15 cellular contexts compared by ENCODE assay signal in the genomic region with DNA sequence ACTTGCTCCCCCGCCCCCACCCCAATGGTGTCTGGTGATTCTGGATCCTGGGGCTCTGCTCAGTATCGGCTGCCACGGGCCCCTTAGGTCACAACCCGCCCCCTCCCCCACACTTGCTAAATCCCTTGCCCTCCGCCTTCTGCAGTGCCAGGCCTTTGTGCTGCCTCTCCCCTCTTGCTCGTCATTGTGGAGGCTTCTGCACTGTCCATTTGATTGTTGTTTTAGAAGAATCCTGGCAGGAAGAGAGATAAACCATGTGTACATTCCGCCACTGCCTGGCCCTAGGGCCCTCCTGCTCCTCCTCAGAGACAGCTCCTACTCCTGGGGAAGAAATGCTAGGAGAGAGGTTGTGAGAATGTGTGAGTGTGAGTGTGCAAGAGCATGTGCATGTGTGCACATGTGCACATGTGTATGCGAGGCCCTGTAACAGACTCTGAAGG. TPM values are rescaled to one million over a fixed set of nuclear protein-coding genes. Genes with fewer than 3 reads are reported as not detected.
DNase-seq lines count a peak whose midpoint lies in the region; ATAC-seq and TF ChIP-seq lines count a peak whose summit lies in the region.
"Had no signal": no experiment of that assay in that cellular context is flagged by ENCODE, and none has a peak within 500 bp of the region (broad histone marks: within the 10 kb centered on the region; RNA-seq: fewer than 3 reads in every experiment).

No MANE protein-coding gene starts in this region.

- H3K9me3 ChIP-seq in ectodermal cell (ENCODE audit: control insufficient read depth, low read length), result no peaks in the 10 kb centered on the region
- no peaks in the 10 kb centered on the region for H3K9me3 ChIP-seq in mucosa of descending colon
- H3K9me3 ChIP-seq in transverse colon, result no peaks in the 10 kb centered on the region

- no peak for TF ChIP-seq EP300 in transverse colon (IDR thresholded peaks at IDR 0.05; ENCODE audit: low read depth)

- no peak for TF ChIP-seq POLR2A in transverse colon (IDR thresholded peaks at IDR 0.05)

- no peak for TF ChIP-seq CTCF in activated CD8-positive, alpha-beta T cell treated with anti-CD3 and anti-CD28 coated beads for 36 hours (IDR thresholded peaks at IDR 0.05)
- TF ChIP-seq CTCF in mucosa of descending colon (IDR thresholded peaks at IDR 0.05), result no peak
- no peak for TF ChIP-seq CTCF in transverse colon (IDR thresholded peaks at IDR 0.05)

- H3K4me1 Mint-ChIP-seq in activated CD8-positive, alpha-beta T cell treated with anti-CD3 and anti-CD28 coated beads, Interleukin-2, amount 10 ng/mL, durations not matched to agents 7 days and 5 days (ENCODE audit: low read depth), result peaks cover 21% of the 10 kb centered on the region
- H3K4me1 Mint-ChIP-seq in activated CD8-positive, alpha-beta T cell treated with anti-CD3 and anti-CD28 coated beads for 36 hours (ENCODE audit: low read depth), result peaks cover 27% of the 10 kb centered on the region
- peaks cover 4% of the 10 kb centered on the region for H3K4me1 Mint-ChIP-seq in T-helper 2 cell treated with Interferon-gamma antibody and Interleukin-4, amounts not matched to agents 5 μg/mL and 100 μg/mL, for 36 hours (ENCODE audit: low read depth)

- CTCF ChIA-PET in activated CD8-positive, alpha-beta T cell treated with anti-CD3 and anti-CD28 coated beads, Interleukin-2, amount 10 ng/mL, durations not matched to agents 7 days and 5 days (lab: Charles Lee), result no interaction called here
- CTCF ChIA-PET in activated CD8-positive, alpha-beta T cell treated with anti-CD3 and anti-CD28 coated beads for 36 hours (lab: Charles Lee), result interaction anchor here (0.8 to 1.1 kb wide), 3 partner anchors 10 to 115 kb away, joined by 3 to 4 read pairs (median 4); no protein-coding TSS in a partner anchor

- H3K36me3 ChIP-seq in ectodermal cell (ENCODE audit: control insufficient read depth, insufficient read depth, low read length), result no peaks in the 10 kb centered on the region
- H3K36me3 ChIP-seq in mucosa of descending colon (ENCODE audit: low read depth), result no peaks in the 10 kb centered on the region
- no peaks in the 10 kb centered on the region for H3K36me3 ChIP-seq in transverse colon

- WGBS in ectodermal cell, 2 experiments, result 47 to 53% methylated on average over 8 of the region's 8 CpGs
- WGBS in transverse colon (ENCODE audit: low coverage in 1 of 2), 2 donors, result 50 to 62% methylated on average over 1 to 8 of the region's 8 CpGs

- in situ Hi-C loops in transverse colon (cut with MboI; ENCODE audit: low pct_ligation_motif_present in 1 of 4, low pct_unique_long_range_greater_than_20kb in 1 of 4, low sequenced_read_pairs in 3 of 4), result loop anchor here in 1 of 4 donors (25.0 kb wide), 1 partner anchor 965 kb away; no protein-coding TSS in a partner anchor

- peaks cover 7% of the 10 kb centered on the region for H3K36me3 Mint-ChIP-seq in activated CD8-positive, alpha-beta T cell treated with anti-CD3 and anti-CD28 coated beads, Interleukin-2, amount 10 ng/mL, durations not matched to agents 7 days and 5 days (ENCODE audit: low read depth)
- no peaks in the 10 kb centered on the region for H3K36me3 Mint-ChIP-seq in activated CD8-positive, alpha-beta T cell treated with anti-CD3 and anti-CD28 coated beads for 36 hours (ENCODE audit: low read depth)
- H3K36me3 Mint-ChIP-seq in T-helper 2 cell treated with Interferon-gamma antibody and Interleukin-4, amounts not matched to agents 5 μg/mL and 100 μg/mL, for 36 hours (ENCODE audit: low read depth), result no peaks in the 10 kb centered on the region
- H3K36me3 Mint-ChIP-seq: CD4-positive, alpha-beta memory T cell had no signal

- no peak for DNase-seq in activated CD8-positive, alpha-beta T cell treated with anti-CD3 and anti-CD28 coated beads, Interleukin-2, amount 10 ng/mL, durations not matched to agents 7 days and 5 days
- DNase-seq in activated CD8-positive, alpha-beta T cell treated with anti-CD3 and anti-CD28 coated beads for 36 hours, result no peak
- DNase-seq in mucosa of descending colon (no peak), transverse colon (no peak), DMS114 treated with DMSO at 0.1 percent for 48 hours (lab: John Stamatoyannopoulos, UW; ENCODE audit: unreplicated experiment) (no peak)
- no peak for DNase-seq in T-helper 2 cell treated with Interferon-gamma antibody and Interleukin-4, amounts not matched to agents 5 μg/mL and 100 μg/mL, for 36 hours (ENCODE audit: low spot score)
- DNase-seq: activated CD4-positive, alpha-beta T cell treated with anti-CD3 and anti-CD28 coated beads, Interleukin-2, amount 50 U/mL, for 1 hour; activated T-cell treated with anti-CD3 and anti-CD28 coated beads, Interleukin-2, amount 50 U/mL, for 4 hours; CD4-positive, alpha-beta memory T cell; glutamatergic neuron; SHP77 treated with DMSO at 0.1 percent for 48 hours had no signal

- intact Hi-C loops in activated CD8-positive, alpha-beta T cell treated with anti-CD3 and anti-CD28 coated beads for 36 hours (cut with micrococcal nuclease), result no loop called here
- intact Hi-C loops in mucosa of descending colon (cut with DNase I, micrococcal nuclease) (no loop called here), transverse colon (cut with DNase I; ENCODE audit: low total_unique reads) (no loop called here)

- no peak for ATAC-seq in activated CD8-positive, alpha-beta T cell treated with anti-CD3 and anti-CD28 coated beads, Interleukin-2, amount 10 ng/mL, durations not matched to agents 7 days and 5 days
- ATAC-seq in activated CD8-positive, alpha-beta T cell treated with anti-CD3 and anti-CD28 coated beads for 36 hours, result no peak
- ATAC-seq in mucosa of descending colon (peak; percentile 22), HG03565 (IDR thresholded peaks at IDR 0.05; ENCODE audit: unreplicated experiment) (no peak)
- ATAC-seq: activated T-cell treated with anti-CD3 and anti-CD28 coated beads, Interleukin-2, amount 50 U/mL, for 4 hours; esophagus mucosa had no signal

- H3K27ac Mint-ChIP-seq in activated CD8-positive, alpha-beta T cell treated with anti-CD3 and anti-CD28 coated beads, Interleukin-2, amount 10 ng/mL, durations not matched to agents 7 days and 5 days, result peak overlapping the region; percentile 45
- H3K27ac Mint-ChIP-seq in activated CD8-positive, alpha-beta T cell treated with anti-CD3 and anti-CD28 coated beads for 36 hours, result no peak overlapping the region
- no peak overlapping the region for H3K27ac Mint-ChIP-seq in T-helper 2 cell treated with Interferon-gamma antibody and Interleukin-4, amounts not matched to agents 5 μg/mL and 100 μg/mL, for 36 hours

- no peaks in the 10 kb centered on the region for H3K9me3 Mint-ChIP-seq in activated CD8-positive, alpha-beta T cell treated with anti-CD3 and anti-CD28 coated beads, Interleukin-2, amount 10 ng/mL, durations not matched to agents 7 days and 5 days (ENCODE audit: insufficient read depth)
- no peaks in the 10 kb centered on the region for H3K9me3 Mint-ChIP-seq in activated CD8-positive, alpha-beta T cell treated with anti-CD3 and anti-CD28 coated beads for 36 hours
- H3K9me3 Mint-ChIP-seq in T-helper 2 cell treated with Interferon-gamma antibody and Interleukin-4, amounts not matched to agents 5 μg/mL and 100 μg/mL, for 36 hours, result no peaks in the 10 kb centered on the region
- H3K9me3 Mint-ChIP-seq: activated T-cell treated with anti-CD3 and anti-CD28 coated beads, Interleukin-2, amount 50 U/mL, for 4 hours; CD4-positive, alpha-beta memory T cell had no signal

- H3K4me3 Mint-ChIP-seq in activated CD8-positive, alpha-beta T cell treated with anti-CD3 and anti-CD28 coated beads, Interleukin-2, amount 10 ng/mL, durations not matched to agents 7 days and 5 days, result no peak overlapping the region
- no peak overlapping the region for H3K4me3 Mint-ChIP-seq in activated CD8-positive, alpha-beta T cell treated with anti-CD3 and anti-CD28 coated beads for 36 hours
- no peak overlapping the region for H3K4me3 Mint-ChIP-seq in T-helper 2 cell treated with Interferon-gamma antibody and Interleukin-4, amounts not matched to agents 5 μg/mL and 100 μg/mL, for 36 hours
- H3K4me3 Mint-ChIP-seq: activated T-cell treated with anti-CD3 and anti-CD28 coated beads, Interleukin-2, amount 50 U/mL, for 4 hours; CD4-positive, alpha-beta memory T cell had no signal

- peak overlapping the region; percentile 79 for H3K27ac ChIP-seq in ectodermal cell (ENCODE audit: insufficient read depth, low read depth, low read length, poor library complexity, severe bottlenecking)
- H3K27ac ChIP-seq in transverse colon, result peak overlapping the region; percentile 45 to 71 (median 62)

- H3K27me3 ChIP-seq in ectodermal cell (ENCODE audit: control insufficient read depth, insufficient read depth, low read length, poor library complexity, severe bottlenecking) (no peaks in the 10 kb centered on the region), transverse colon (no peaks in the 10 kb centered on the region)

- H3K4me3 ChIP-seq in ectodermal cell (ENCODE audit: insufficient read depth, low read depth, low read length) (no peak overlapping the region), mucosa of descending colon (no peak overlapping the region), transverse colon (no peak overlapping the region)

- POLR2A ChIA-PET in activated CD8-positive, alpha-beta T cell treated with anti-CD3 and anti-CD28 coated beads, Interleukin-2, amount 10 ng/mL, durations not matched to agents 7 days and 5 days (lab: Charles Lee), result no interaction called here
- POLR2A ChIA-PET in activated CD8-positive, alpha-beta T cell treated with anti-CD3 and anti-CD28 coated beads for 36 hours (lab: Charles Lee), result interaction anchor here (0.8 to 1.0 kb wide), 2 partner anchors 16 to 49 kb away, joined by 3 to 4 read pairs; no protein-coding TSS in a partner anchor

- H3K4me1 ChIP-seq in ectodermal cell (ENCODE audit: control insufficient read depth, insufficient read depth, low read length), result peaks cover 44% of the 10 kb centered on the region
- peaks cover 12% of the 10 kb centered on the region for H3K4me1 ChIP-seq in mucosa of descending colon (ENCODE audit: low read depth)
- H3K4me1 ChIP-seq in transverse colon, result peaks cover 7 to 35% (median 17%) of the 10 kb centered on the region in 4 donors

- H3K27me3 Mint-ChIP-seq in activated CD8-positive, alpha-beta T cell treated with anti-CD3 and anti-CD28 coated beads, Interleukin-2, amount 10 ng/mL, durations not matched to agents 7 days and 5 days (ENCODE audit: low read depth), result no peaks in the 10 kb centered on the region
- no peaks in the 10 kb centered on the region for H3K27me3 Mint-ChIP-seq in activated CD8-positive, alpha-beta T cell treated with anti-CD3 and anti-CD28 coated beads for 36 hours
- peaks cover 23% of the 10 kb centered on the region for H3K27me3 Mint-ChIP-seq in T-helper 2 cell treated with Interferon-gamma antibody and Interleukin-4, amounts not matched to agents 5 μg/mL and 100 μg/mL, for 36 hours (ENCODE audit: low read depth)
- H3K27me3 Mint-ChIP-seq: CD4-positive, alpha-beta memory T cell had no signal

RNA-seq across cellular contexts. Expression of gene MVB12B, which starts 50.3 kb away (rescaled TPM):
- total RNA-seq in activated CD8-positive, alpha-beta T cell treated with anti-CD3 and anti-CD28 coated beads, Interleukin-2, amount 10 ng/mL, durations not matched to agents 7 days and 5 days, result 10 to 100 TPM; 17.4 to 19.9 TPM
- total RNA-seq in activated CD8-positive, alpha-beta T cell treated with anti-CD3 and anti-CD28 coated beads for 36 hours, result 1 to 10 TPM; 6.4 to 6.6 TPM
- polyA plus RNA-seq in ectodermal cell (2013, experiment 1 of 4), result 21.1 TPM
- 23.4 TPM for polyA plus RNA-seq in ectodermal cell (2013, experiment 2 of 4)
- polyA plus RNA-seq in ectodermal cell (2013, experiment 3 of 4), result 17.0 TPM
- 19.6 TPM for polyA plus RNA-seq in ectodermal cell (2013, experiment 4 of 4)
- 10 to 100 TPM; 16.8 to 26.4 (median 21.6) TPM for total RNA-seq in mucosa of descending colon
- total RNA-seq in transverse colon, result 10 to 100 TPM; 15.7 to 27.3 (median 22.7) TPM
- total RNA-seq: HT-29 had no signal
